Comparison of ENCODE assay signal across 1 cellular context in the genomic region with DNA sequence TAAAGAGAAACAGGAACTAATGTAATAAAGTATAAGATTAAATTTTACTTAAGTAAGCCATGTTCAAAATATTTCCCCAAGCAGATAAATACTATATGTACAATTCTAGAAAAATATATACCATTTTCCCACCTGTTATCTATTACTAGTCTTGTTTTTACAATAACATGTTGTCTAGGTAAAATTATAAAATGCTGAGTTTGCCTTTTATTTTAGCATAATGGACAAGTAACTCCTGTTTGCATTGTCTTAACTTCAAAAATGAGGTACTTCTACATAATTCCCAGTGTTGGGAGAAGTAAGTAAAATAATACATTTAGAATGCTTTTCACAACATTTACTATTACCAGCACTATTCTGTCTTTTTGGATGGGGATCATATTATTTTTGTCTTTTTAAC.
TF ChIP-seq lines count a peak whose summit lies in the region.

No MANE protein-coding gene starts in this region.

TF ChIP-seq in SK-N-SH, 30 proteins besides CTCF, POLR2A, EP300 and RAD21 (continued from another document):
- no peak for TF ChIP-seq TCF12 (IDR thresholded peaks at IDR 0.05)
- no peak for TF ChIP-seq RXRA (IDR thresholded peaks at IDR 0.05; ENCODE audit: borderline replicate concordance, low read depth)
- no peak for TF ChIP-seq NFIC (IDR thresholded peaks at IDR 0.05; ENCODE audit: borderline replicate concordance)
- no peak for TF ChIP-seq MEF2A (IDR thresholded peaks at IDR 0.05; ENCODE audit: borderline replicate concordance, low read depth)
